In the genomic region with DNA sequence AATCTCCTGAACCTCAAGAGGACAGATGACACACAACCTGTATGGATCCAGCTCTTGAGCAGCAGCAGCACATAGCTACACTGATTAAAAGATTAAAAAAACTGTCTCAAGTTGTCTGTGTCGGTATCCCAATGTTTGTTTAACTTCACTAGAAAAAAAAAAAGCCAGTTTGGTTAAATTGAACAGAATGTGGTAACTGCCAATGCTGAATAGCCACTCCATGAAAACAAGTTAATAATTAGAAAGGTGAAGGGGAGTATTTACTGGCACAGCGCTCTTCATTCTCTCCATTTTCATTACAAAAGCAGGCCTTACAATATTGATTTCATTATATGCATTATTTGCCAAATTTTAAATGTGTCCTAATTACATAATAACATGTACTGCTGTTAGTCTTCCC, we compare ENCODE assay signal across 29 cellular contexts. TPM values are rescaled to one million over a fixed set of nuclear protein-coding genes. Genes with fewer than 3 reads are reported as not detected.
DNase-seq lines count a peak whose midpoint lies in the region; ATAC-seq and TF ChIP-seq lines count a peak whose summit lies in the region.
"Had no signal": no experiment of that assay in that cellular context is flagged by ENCODE, and none has a peak within 500 bp of the region (broad histone marks: within the 10 kb centered on the region; RNA-seq: fewer than 3 reads in every experiment).

No MANE protein-coding gene starts in this region.

- intact Hi-C loops in activated CD4-positive, alpha-beta T cell treated with anti-CD3 and anti-CD28 coated beads, Interleukin-2, amount 10 ng/mL, durations not matched to agents 24 days and 14 days (cut with micrococcal nuclease), result loop anchor here (5.0 kb wide), 1 partner anchor 43 kb away; no protein-coding TSS in a partner anchor

- no peak for DNase-seq in activated CD4-positive, alpha-beta T cell treated with anti-CD3 and anti-CD28 coated beads, Interleukin-2, amount 10 ng/mL, durations not matched to agents 24 days and 14 days
- no peak for DNase-seq in activated CD4-positive, alpha-beta T cell treated with anti-CD3 and anti-CD28 coated beads, Interleukin-2, amount 50 U/mL, for 4 hours
- DNase-seq in T-helper 17 cell, result no peak
- DNase-seq in epidermal melanocyte (ENCODE audit: insufficient read length, low spot score), result no peak
- no peak for DNase-seq in NCI-H2081 (lab: John Stamatoyannopoulos, UW)
- DNase-seq in NK-92 (lab: John Stamatoyannopoulos, UW; ENCODE audit: unreplicated experiment), result no peak
- DNase-seq: activated CD4-positive, CD25-positive, alpha-beta regulatory T cell; activated naive CD4-positive, alpha-beta T cell treated with Interleukin-2 at 50 U/mL for 16 hours; AML-193; CD8-positive, alpha-beta memory T cell; DMS 273 treated with DMSO at 0.1 percent for 48 hours; mucosa of descending colon; NCI-H1092 treated with DMSO at 0.1 percent for 48 hours; NCI-H1694 treated with DMSO at 0.1 percent for 48 hours; NCI-H2171; ovary; retina; small intestine; stomach; T-helper 1 cell; thyroid gland had no signal

- H3K27me3 ChIP-seq in liver (ENCODE audit: control insufficient read depth in 4 of 4, insufficient read depth in 4 of 4, low read length in 3 of 4), result no peaks in the 10 kb centered on the region
- H3K27me3 ChIP-seq: hepatocyte, ovary, SJSA1, stomach, thyroid gland, vagina had no signal

- H3K9me3 Mint-ChIP-seq in activated CD4-positive, alpha-beta T cell treated with anti-CD3 and anti-CD28 coated beads, Interleukin-2, amount 10 ng/mL, durations not matched to agents 24 days and 14 days, result no peaks in the 10 kb centered on the region
- H3K9me3 Mint-ChIP-seq: CD8-positive, alpha-beta memory T cell; neural crest cell had no signal

- H3K4me3 Mint-ChIP-seq in activated CD4-positive, alpha-beta T cell treated with anti-CD3 and anti-CD28 coated beads, Interleukin-2, amount 10 ng/mL, durations not matched to agents 24 days and 14 days, result no peak overlapping the region
- H3K4me3 Mint-ChIP-seq in T-helper 17 cell, result peak overlapping the region; percentile 12
- H3K4me3 Mint-ChIP-seq: CD8-positive, alpha-beta memory T cell; neural crest cell had no signal

- H3K27me3 Mint-ChIP-seq in activated CD4-positive, alpha-beta T cell treated with anti-CD3 and anti-CD28 coated beads, Interleukin-2, amount 10 ng/mL, durations not matched to agents 24 days and 14 days, result no peaks in the 10 kb centered on the region
- no peaks in the 10 kb centered on the region for H3K27me3 Mint-ChIP-seq in T-helper 17 cell
- H3K27me3 Mint-ChIP-seq: CD8-positive, alpha-beta memory T cell had no signal

- 38% methylated on average over 2 of the region's 2 CpGs for WGBS in liver

- H3K4me1 ChIP-seq in liver (ENCODE audit: control insufficient read depth in 4 of 4, insufficient read depth in 4 of 4, low read length in 3 of 4), result peaks cover 1 to 31% (median 12%) of the 10 kb centered on the region in 4 donors
- H3K4me1 ChIP-seq: SJSA1, stomach, vagina had no signal

- no peak for ATAC-seq in T-helper 17 cell
- ATAC-seq: mucosa of descending colon had no signal

- peaks cover 78% of the 10 kb centered on the region for H3K36me3 Mint-ChIP-seq in activated CD4-positive, alpha-beta T cell treated with anti-CD3 and anti-CD28 coated beads, Interleukin-2, amount 10 ng/mL, durations not matched to agents 24 days and 14 days (ENCODE audit: low read depth)
- H3K36me3 Mint-ChIP-seq in T-helper 17 cell (ENCODE audit: low read depth), result peaks cover 5% of the 10 kb centered on the region

- H3K27ac ChIP-seq in 22Rv1, result 0 out of 2 replicates have a peak overlapping the region, but pooled peaks have one; percentile 8
- peak overlapping the region; percentile 39 to 42 for H3K27ac ChIP-seq in liver (ENCODE audit: low read depth in 1 of 2, low read length in 2 of 2)
- H3K27ac ChIP-seq: hepatocyte, ovary, RWPE1, SJSA1, stomach, vagina had no signal

- no peak overlapping the region for H3K4me3 ChIP-seq in liver (ENCODE audit: low read depth in 1 of 3, low read length in 3 of 3)
- H3K4me3 ChIP-seq: hepatocyte, K562, mucosa of descending colon, ovary, SJSA1, stomach, thyroid gland, vagina had no signal

- H3K9ac ChIP-seq in liver (ENCODE audit: low read depth in 1 of 2, low read length in 2 of 2), result no peak overlapping the region

- peaks cover 5 to 56% (median 42%) of the 10 kb centered on the region in 4 donors for H3K36me3 ChIP-seq in liver (ENCODE audit: control insufficient read depth in 4 of 4, insufficient read depth in 3 of 4, low read depth in 1 of 4, low read length in 3 of 4)
- H3K36me3 ChIP-seq: ovary had no signal

- peak overlapping the region; percentile 4 for H3K27ac Mint-ChIP-seq in activated CD4-positive, alpha-beta T cell treated with anti-CD3 and anti-CD28 coated beads, Interleukin-2, amount 10 ng/mL, durations not matched to agents 24 days and 14 days
- H3K27ac Mint-ChIP-seq in T-helper 17 cell, result peak overlapping the region; percentile 70

- peaks cover 11% of the 10 kb centered on the region for H3K4me1 Mint-ChIP-seq in activated CD4-positive, alpha-beta T cell treated with anti-CD3 and anti-CD28 coated beads, Interleukin-2, amount 10 ng/mL, durations not matched to agents 24 days and 14 days
- no peaks in the 10 kb centered on the region for H3K4me1 Mint-ChIP-seq in T-helper 17 cell
- H3K4me1 Mint-ChIP-seq: neural crest cell had no signal

- TF ChIP-seq RAD21 in liver (IDR thresholded peaks at IDR 0.05), result peak in 1 of 2 donors; percentile 8

- no peaks in the 10 kb centered on the region for H3K9me3 ChIP-seq in T-helper 17 cell (ENCODE audit: control insufficient read depth, low read length, poor library complexity, severe bottlenecking)
- no peaks in the 10 kb centered on the region for H3K9me3 ChIP-seq in liver (ENCODE audit: control insufficient read depth in 4 of 4, low read length in 3 of 4)
- H3K9me3 ChIP-seq: mucosa of descending colon, ovary, SJSA1, stomach, thyroid gland, vagina had no signal

- TF ChIP-seq CTCF in 22Rv1 (IDR thresholded peaks at IDR 0.05) (no peak), liver (IDR thresholded peaks at IDR 0.05; ENCODE audit: low read depth, low read length, missing input control) (no peak)

TF ChIP-seq in liver, 16 proteins besides CTCF, POLR2A, EP300 and RAD21:
- TF ChIP-seq HNF4A (conservative IDR thresholded peaks at IDR 0.05) (peak in 1 of 2 donors; percentile 13), HNF4G (IDR thresholded peaks at IDR 0.05) (no peak), YY1 (IDR thresholded peaks at IDR 0.05) (peak; percentile 30), SP1 (IDR thresholded peaks at IDR 0.05) (no peak), FOXA1 (IDR thresholded peaks at IDR 0.05) (no peak), JUND (IDR thresholded peaks at IDR 0.05) (no peak), EGR1 (IDR thresholded peaks at IDR 0.05; ENCODE audit: low read depth in 2 of 2) (no peak), GABPA (IDR thresholded peaks at IDR 0.05 in 1 of 2, conservative IDR thresholded peaks at IDR 0.05 in 1 of 2) (no peak), TAF1 (conservative IDR thresholded peaks at IDR 0.05) (no peak), NR2F2 (IDR thresholded peaks at IDR 0.05) (no peak)
- TF ChIP-seq, protein P1, sequence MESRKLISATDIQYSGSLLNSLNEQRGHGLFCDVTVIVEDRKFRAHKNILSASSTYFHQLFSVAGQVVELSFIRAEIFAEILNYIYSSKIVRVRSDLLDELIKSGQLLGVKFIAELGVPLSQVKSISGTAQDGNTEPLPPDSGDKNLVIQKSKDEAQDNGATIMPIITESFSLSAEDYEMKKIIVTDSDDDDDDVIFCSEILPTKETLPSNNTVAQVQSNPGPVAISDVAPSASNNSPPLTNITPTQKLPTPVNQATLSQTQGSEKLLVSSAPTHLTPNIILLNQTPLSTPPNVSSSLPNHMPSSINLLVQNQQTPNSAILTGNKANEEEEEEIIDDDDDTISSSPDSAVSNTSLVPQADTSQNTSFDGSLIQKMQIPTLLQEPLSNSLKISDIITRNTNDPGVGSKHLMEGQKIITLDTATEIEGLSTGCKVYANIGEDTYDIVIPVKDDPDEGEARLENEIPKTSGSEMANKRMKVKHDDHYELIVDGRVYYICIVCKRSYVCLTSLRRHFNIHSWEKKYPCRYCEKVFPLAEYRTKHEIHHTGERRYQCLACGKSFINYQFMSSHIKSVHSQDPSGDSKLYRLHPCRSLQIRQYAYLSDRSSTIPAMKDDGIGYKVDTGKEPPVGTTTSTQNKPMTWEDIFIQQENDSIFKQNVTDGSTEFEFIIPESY (IDR thresholded peaks at IDR 0.05), result no peak
- TF ChIP-seq, protein P2, sequence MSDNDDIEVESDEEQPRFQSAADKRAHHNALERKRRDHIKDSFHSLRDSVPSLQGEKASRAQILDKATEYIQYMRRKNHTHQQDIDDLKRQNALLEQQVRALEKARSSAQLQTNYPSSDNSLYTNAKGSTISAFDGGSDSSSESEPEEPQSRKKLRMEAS (IDR thresholded peaks at IDR 0.05), result no peak

RNA-seq across cellular contexts. Expression of a gene that starts 47.6 kb away (rescaled TPM):
- 305 and 307 TPM in 2 replicates for total RNA-seq in activated CD4-positive, alpha-beta T cell treated with anti-CD3 and anti-CD28 coated beads, Interleukin-2, amount 10 ng/mL, durations not matched to agents 24 days and 14 days
- total RNA-seq in T-helper 17 cell (100 to 1,000 TPM in 1 of 2 donors, 10 to 100 TPM in 1; 95.5 to 109 TPM), liver (100 to 1,000 TPM; 190 TPM)
- 100 to 1,000 TPM; 103 to 120 TPM for polyA plus RNA-seq in liver
